In genomic region chr20:32580194-32580593, GRCh38 we compare ENCODE assay signal across 1 cellular context.
TF ChIP-seq lines count a peak whose summit lies in the region.

No MANE protein-coding gene starts in this region.

TF ChIP-seq in HepG2, 621 proteins besides CTCF, POLR2A, EP300 and RAD21 (continued from another document and continues in another):
- no peak for TF ChIP-seq KIAA2018 (CRISPR knock-in tag; IDR thresholded peaks at IDR 0.05; ENCODE audit: borderline replicate concordance)
- no peak for TF ChIP-seq FOXJ3 (CRISPR knock-in tag; IDR thresholded peaks at IDR 0.05; ENCODE audit: borderline replicate concordance)
- 0 out of 3 replicates have a peak, but pooled peaks have one; percentile 5 for TF ChIP-seq MXI1 (IDR thresholded peaks at IDR 0.05; ENCODE audit: borderline replicate concordance, low read depth, low read length)
- no peak for TF ChIP-seq STAG1 (CRISPR knock-in tag; IDR thresholded peaks at IDR 0.05)
- peak; percentile 11; the same call in 1 of the 2 replicates for TF ChIP-seq BCL6 (CRISPR knock-in tag; IDR thresholded peaks at IDR 0.05)
- TF ChIP-seq ZBTB26 (CRISPR knock-in tag; IDR thresholded peaks at IDR 0.05; ENCODE audit: borderline replicate concordance) = no peak
- no peak for TF ChIP-seq ZNF660 (CRISPR knock-in tag; IDR thresholded peaks at IDR 0.05; ENCODE audit: borderline replicate concordance, low read depth)
- no peak for TF ChIP-seq ZNF124 (CRISPR knock-in tag; IDR thresholded peaks at IDR 0.05)
- TF ChIP-seq MLXIP (CRISPR knock-in tag; IDR thresholded peaks at IDR 0.05; ENCODE audit: borderline replicate concordance) = no peak
- no peak for TF ChIP-seq GTF3A (CRISPR knock-in tag; conservative IDR thresholded peaks at IDR 0.05)
- TF ChIP-seq HOXA3 (CRISPR knock-in tag; IDR thresholded peaks at IDR 0.05) = peak; percentile 48; the same call in 1 of the 2 replicates
- TF ChIP-seq SMARCE1 (IDR thresholded peaks at IDR 0.05; ENCODE audit: borderline replicate concordance) = no peak
- TF ChIP-seq ZNF205 (CRISPR knock-in tag; IDR thresholded peaks at IDR 0.05) = no peak
- TF ChIP-seq, protein P1, sequence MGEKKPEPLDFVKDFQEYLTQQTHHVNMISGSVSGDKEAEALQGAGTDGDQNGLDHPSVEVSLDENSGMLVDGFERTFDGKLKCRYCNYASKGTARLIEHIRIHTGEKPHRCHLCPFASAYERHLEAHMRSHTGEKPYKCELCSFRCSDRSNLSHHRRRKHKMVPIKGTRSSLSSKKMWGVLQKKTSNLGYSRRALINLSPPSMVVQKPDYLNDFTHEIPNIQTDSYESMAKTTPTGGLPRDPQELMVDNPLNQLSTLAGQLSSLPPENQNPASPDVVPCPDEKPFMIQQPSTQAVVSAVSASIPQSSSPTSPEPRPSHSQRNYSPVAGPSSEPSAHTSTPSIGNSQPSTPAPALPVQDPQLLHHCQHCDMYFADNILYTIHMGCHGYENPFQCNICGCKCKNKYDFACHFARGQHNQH (CRISPR knock-in tag; IDR thresholded peaks at IDR 0.05) = 0 out of 2 replicates have a peak, but pooled peaks have one; percentile 0
- 0 out of 2 replicates have a peak, but pooled peaks have one; percentile 15 for TF ChIP-seq KDM2A (CRISPR knock-in tag; IDR thresholded peaks at IDR 0.05; ENCODE audit: borderline replicate concordance, low read depth)
- TF ChIP-seq, protein P2, sequence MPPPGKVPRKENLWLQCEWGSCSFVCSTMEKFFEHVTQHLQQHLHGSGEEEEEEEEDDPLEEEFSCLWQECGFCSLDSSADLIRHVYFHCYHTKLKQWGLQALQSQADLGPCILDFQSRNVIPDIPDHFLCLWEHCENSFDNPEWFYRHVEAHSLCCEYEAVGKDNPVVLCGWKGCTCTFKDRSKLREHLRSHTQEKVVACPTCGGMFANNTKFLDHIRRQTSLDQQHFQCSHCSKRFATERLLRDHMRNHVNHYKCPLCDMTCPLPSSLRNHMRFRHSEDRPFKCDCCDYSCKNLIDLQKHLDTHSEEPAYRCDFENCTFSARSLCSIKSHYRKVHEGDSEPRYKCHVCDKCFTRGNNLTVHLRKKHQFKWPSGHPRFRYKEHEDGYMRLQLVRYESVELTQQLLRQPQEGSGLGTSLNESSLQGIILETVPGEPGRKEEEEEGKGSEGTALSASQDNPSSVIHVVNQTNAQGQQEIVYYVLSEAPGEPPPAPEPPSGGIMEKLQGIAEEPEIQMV (CRISPR knock-in tag; IDR thresholded peaks at IDR 0.05; ENCODE audit: low read depth) = 0 out of 2 replicates have a peak, but pooled peaks have one; percentile 40
- no peak; the same call in 1 of the 2 replicates for TF ChIP-seq RXRA (CRISPR knock-in tag; IDR thresholded peaks at IDR 0.05)
- TF ChIP-seq ZMYM3 (CRISPR knock-in tag; IDR thresholded peaks at IDR 0.05) = no peak
- TF ChIP-seq, protein P3, sequence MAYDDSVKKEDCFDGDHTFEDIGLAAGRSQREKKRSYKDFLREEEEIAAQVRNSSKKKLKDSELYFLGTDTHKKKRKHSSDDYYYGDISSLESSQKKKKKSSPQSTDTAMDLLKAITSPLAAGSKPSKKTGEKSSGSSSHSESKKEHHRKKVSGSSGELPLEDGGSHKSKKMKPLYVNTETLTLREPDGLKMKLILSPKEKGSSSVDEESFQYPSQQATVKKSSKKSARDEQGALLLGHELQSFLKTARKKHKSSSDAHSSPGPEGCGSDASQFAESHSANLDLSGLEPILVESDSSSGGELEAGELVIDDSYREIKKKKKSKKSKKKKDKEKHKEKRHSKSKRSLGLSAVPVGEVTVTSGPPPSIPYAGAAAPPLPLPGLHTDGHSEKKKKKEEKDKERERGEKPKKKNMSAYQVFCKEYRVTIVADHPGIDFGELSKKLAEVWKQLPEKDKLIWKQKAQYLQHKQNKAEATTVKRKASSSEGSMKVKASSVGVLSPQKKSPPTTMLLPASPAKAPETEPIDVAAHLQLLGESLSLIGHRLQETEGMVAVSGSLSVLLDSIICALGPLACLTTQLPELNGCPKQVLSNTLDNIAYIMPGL (CRISPR knock-in tag; IDR thresholded peaks at IDR 0.05; ENCODE audit: borderline replicate concordance in 1 of 2, low read depth in 1 of 2) = peak in 1 of 2 experiments; percentile 18; a peak in 1 of 4 replicates
- no peak for TF ChIP-seq ZNF563 (CRISPR knock-in tag; IDR thresholded peaks at IDR 0.05)
- TF ChIP-seq SOX5 (CRISPR knock-in tag; IDR thresholded peaks at IDR 0.05; ENCODE audit: borderline replicate concordance) = no peak
- no peak for TF ChIP-seq KLF9 (CRISPR knock-in tag; IDR thresholded peaks at IDR 0.05; ENCODE audit: low read depth)
- peak; percentile 65; the same call in 1 of the 2 replicates for TF ChIP-seq RNF2 (conservative IDR thresholded peaks at IDR 0.05; ENCODE audit: low read depth)
- TF ChIP-seq ZSCAN20 (CRISPR knock-in tag; IDR thresholded peaks at IDR 0.05; ENCODE audit: borderline replicate concordance) = no peak
- TF ChIP-seq PAX8 (CRISPR knock-in tag; IDR thresholded peaks at IDR 0.05; ENCODE audit: borderline replicate concordance) = no peak
- 0 out of 2 replicates have a peak, but pooled peaks have one; percentile 10 for TF ChIP-seq ZBTB7B (CRISPR knock-in tag; IDR thresholded peaks at IDR 0.05)
- TF ChIP-seq FOXO4 (CRISPR knock-in tag; conservative IDR thresholded peaks at IDR 0.05) = no peak
- no peak for TF ChIP-seq ZNF34 (CRISPR knock-in tag; IDR thresholded peaks at IDR 0.05; ENCODE audit: borderline replicate concordance)
- 0 out of 2 replicates have a peak, but pooled peaks have one; percentile 4 for TF ChIP-seq ZSCAN25 (CRISPR knock-in tag; IDR thresholded peaks at IDR 0.05)
- TF ChIP-seq DR1 (CRISPR knock-in tag; IDR thresholded peaks at IDR 0.05) = no peak
- peak; percentile 54; the same call in 1 of the 2 replicates for TF ChIP-seq SPEN (CRISPR knock-in tag; IDR thresholded peaks at IDR 0.05; ENCODE audit: low read depth)
- TF ChIP-seq, protein P4, sequence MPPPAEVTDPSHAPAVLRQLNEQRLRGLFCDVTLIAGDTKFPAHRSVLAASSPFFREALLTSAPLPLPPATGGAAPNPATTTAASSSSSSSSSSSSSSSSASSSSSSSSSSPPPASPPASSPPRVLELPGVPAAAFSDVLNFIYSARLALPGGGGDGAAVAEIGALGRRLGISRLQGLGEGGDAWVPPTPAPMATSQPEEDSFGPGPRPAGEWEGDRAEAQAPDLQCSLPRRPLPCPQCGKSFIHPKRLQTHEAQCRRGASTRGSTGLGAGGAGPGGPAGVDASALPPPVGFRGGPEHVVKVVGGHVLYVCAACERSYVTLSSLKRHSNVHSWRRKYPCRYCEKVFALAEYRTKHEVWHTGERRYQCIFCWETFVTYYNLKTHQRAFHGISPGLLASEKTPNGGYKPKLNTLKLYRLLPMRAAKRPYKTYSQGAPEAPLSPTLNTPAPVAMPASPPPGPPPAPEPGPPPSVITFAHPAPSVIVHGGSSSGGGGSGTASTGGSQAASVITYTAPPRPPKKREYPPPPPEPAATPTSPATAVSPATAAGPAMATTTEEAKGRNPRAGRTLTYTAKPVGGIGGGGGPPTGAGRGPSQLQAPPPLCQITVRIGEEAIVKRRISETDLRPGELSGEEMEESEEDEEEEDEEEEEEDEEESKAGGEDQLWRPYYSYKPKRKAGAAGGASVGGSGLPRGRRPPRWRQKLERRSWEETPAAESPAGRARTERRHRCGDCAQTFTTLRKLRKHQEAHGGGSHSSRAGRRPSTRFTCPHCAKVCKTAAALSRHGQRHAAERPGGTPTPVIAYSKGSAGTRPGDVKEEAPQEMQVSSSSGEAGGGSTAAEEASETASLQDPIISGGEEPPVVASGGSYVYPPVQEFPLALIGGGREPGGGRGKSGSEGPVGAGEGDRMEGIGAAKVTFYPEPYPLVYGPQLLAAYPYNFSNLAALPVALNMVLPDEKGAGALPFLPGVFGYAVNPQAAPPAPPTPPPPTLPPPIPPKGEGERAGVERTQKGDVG (CRISPR knock-in tag; IDR thresholded peaks at IDR 0.05; ENCODE audit: borderline replicate concordance) = no peak
- no peak for TF ChIP-seq IRF1 (CRISPR knock-in tag; IDR thresholded peaks at IDR 0.05; ENCODE audit: low read depth)
